ENCODE assay signal across 16 cellular contexts in the genomic region with DNA sequence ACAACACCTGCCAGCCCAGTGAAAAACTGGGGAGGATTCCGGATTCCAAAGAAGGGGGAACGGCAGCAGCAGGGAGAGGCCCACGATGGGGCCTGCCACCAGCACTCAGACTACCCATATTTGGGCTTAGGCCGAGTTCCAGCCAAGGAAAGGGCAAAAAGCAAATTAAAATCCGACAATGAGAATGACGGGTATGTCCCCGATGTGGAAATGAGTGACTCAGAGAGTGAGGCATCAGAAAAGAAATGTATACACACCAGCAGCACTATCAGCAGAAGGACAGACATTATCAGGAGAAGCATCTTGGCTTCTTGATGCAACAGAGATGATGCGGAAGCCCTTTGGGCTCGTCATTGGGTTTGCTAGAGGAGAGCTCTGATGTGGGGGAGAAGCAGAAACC.
DNase-seq lines count a peak whose midpoint lies in the region; ATAC-seq, FAIRE-seq and TF ChIP-seq lines count a peak whose summit lies in the region.
"Had no signal": no experiment of that assay in that cellular context is flagged by ENCODE, and none has a peak within 500 bp of the region (broad histone marks: within the 10 kb centered on the region; RNA-seq: fewer than 3 reads in every experiment).

No MANE protein-coding gene starts in this region.

- no peaks in the 10 kb centered on the region for H3K9me3 Mint-ChIP-seq in activated CD4-positive, alpha-beta T cell treated with anti-CD3 and anti-CD28 coated beads, Interleukin-2, amount 10 ng/mL, durations not matched to agents 24 days and 14 days
- no peaks in the 10 kb centered on the region for H3K9me3 Mint-ChIP-seq in activated CD4-positive, alpha-beta T cell treated with anti-CD3 and anti-CD28 coated beads for 36 hours (ENCODE audit: low read depth)

- H3K36me3 ChIP-seq in smooth muscle cell (ENCODE audit: low read depth) = no peaks in the 10 kb centered on the region

- POLR2A ChIA-PET in activated CD4-positive, alpha-beta T cell treated with anti-CD3 and anti-CD28 coated beads for 36 hours (lab: Charles Lee) = no interaction called here

- H3K4me3 ChIP-seq in fibroblast of mammary gland (ENCODE audit: control insufficient read depth, low read depth, low read length) (no peak overlapping the region), smooth muscle cell (no peak overlapping the region)
- H3K4me3 ChIP-seq: spleen had no signal

- H3K4me1 ChIP-seq in smooth muscle cell (ENCODE audit: low read depth) = no peaks in the 10 kb centered on the region
- H3K4me1 ChIP-seq: spleen had no signal

- H3K9me3 ChIP-seq in smooth muscle cell (replicated peaks; ENCODE audit: low read depth) = no peaks in the 10 kb centered on the region
- H3K9me3 ChIP-seq: spleen had no signal

- peak; percentile 43 for DNase-seq in activated CD4-positive, alpha-beta T cell treated with anti-CD3 and anti-CD28 coated beads, Interleukin-2, amount 10 ng/mL, durations not matched to agents 24 days and 14 days
- DNase-seq in activated CD4-positive, alpha-beta T cell treated with anti-CD3 and anti-CD28 coated beads for 36 hours = no peak
- DNase-seq in fibroblast of mammary gland (ENCODE audit: low read depth) (peak; percentile 71), smooth muscle cell (lab: John Stamatoyannopoulos, UW; ENCODE audit: unreplicated experiment) (no peak), urothelium cell line (ENCODE audit: low spot score) (no peak), NCI-H524 treated with DMSO at 0.1 percent for 48 hours (lab: John Stamatoyannopoulos, UW) (no peak)
- DNase-seq: activated CD8-positive, alpha-beta memory T cell treated with anti-CD3 and anti-CD28 coated beads for 24 hours; activated gamma-delta T cell treated with Interleukin-2 at 50 U/mL for 16 hours; Calu3; caudate nucleus; NCI-H69; occipital lobe; spleen had no signal

- peaks cover 67% of the 10 kb centered on the region for H3K36me3 Mint-ChIP-seq in activated CD4-positive, alpha-beta T cell treated with anti-CD3 and anti-CD28 coated beads, Interleukin-2, amount 10 ng/mL, durations not matched to agents 24 days and 14 days (ENCODE audit: low read depth)
- H3K36me3 Mint-ChIP-seq in activated CD4-positive, alpha-beta T cell treated with anti-CD3 and anti-CD28 coated beads for 36 hours (ENCODE audit: low read depth) = peaks cover 54% of the 10 kb centered on the region

- H3K27ac Mint-ChIP-seq in activated CD4-positive, alpha-beta T cell treated with anti-CD3 and anti-CD28 coated beads, Interleukin-2, amount 10 ng/mL, durations not matched to agents 24 days and 14 days = no peak overlapping the region
- no peak overlapping the region for H3K27ac Mint-ChIP-seq in activated CD4-positive, alpha-beta T cell treated with anti-CD3 and anti-CD28 coated beads for 36 hours

- no peak for TF ChIP-seq CTCF in fibroblast of mammary gland (conservative IDR thresholded peaks at IDR 0.05; ENCODE audit: control insufficient read depth, insufficient read depth, low read depth, low read length)
- TF ChIP-seq CTCF in smooth muscle cell (IDR thresholded peaks at IDR 0.05; ENCODE audit: borderline replicate concordance, insufficient read depth, poor library complexity, severe bottlenecking) = no peak

- no peaks in the 10 kb centered on the region for H4K20me1 ChIP-seq in smooth muscle cell (ENCODE audit: low read depth)

- FAIRE-seq in urothelium cell line (lab: Jason Lieb, UNC) = no peak
- FAIRE-seq: A204.1 had no signal

- peak overlapping the region; percentile 32 for H3K27ac ChIP-seq in smooth muscle cell (ENCODE audit: low read depth)
- H3K27ac ChIP-seq: spleen had no signal

- H3K27me3 ChIP-seq in smooth muscle cell (ENCODE audit: low read depth) = no peaks in the 10 kb centered on the region
- H3K27me3 ChIP-seq: spleen had no signal

- CTCF ChIA-PET in activated CD4-positive, alpha-beta T cell treated with anti-CD3 and anti-CD28 coated beads for 36 hours (lab: Charles Lee) = no interaction called here

- no peaks in the 10 kb centered on the region for H3F3A ChIP-seq in smooth muscle cell (ENCODE audit: low read depth)

- peaks cover 5% of the 10 kb centered on the region for H3K4me1 Mint-ChIP-seq in activated CD4-positive, alpha-beta T cell treated with anti-CD3 and anti-CD28 coated beads, Interleukin-2, amount 10 ng/mL, durations not matched to agents 24 days and 14 days
- peaks cover 13% of the 10 kb centered on the region for H3K4me1 Mint-ChIP-seq in activated CD4-positive, alpha-beta T cell treated with anti-CD3 and anti-CD28 coated beads for 36 hours

- 58% methylated on average over 9 of the region's 9 CpGs for WGBS in smooth muscle cell (ENCODE audit: low lambda C conversion rate)

- H3K9ac ChIP-seq in smooth muscle cell (ENCODE audit: low read depth) = no peak overlapping the region

- no peak for ATAC-seq in activated CD4-positive, alpha-beta T cell treated with anti-CD3 and anti-CD28 coated beads for 36 hours
- peak; percentile 56 for ATAC-seq in SK-N-SH treated with all-trans-retinoic acid at 6 μM for 48 hours
- ATAC-seq in GM18502 (IDR thresholded peaks at IDR 0.05; ENCODE audit: poor library complexity, unreplicated experiment) = no peak

- H3K4me2 ChIP-seq in smooth muscle cell = no peak overlapping the region

- no peak overlapping the region for H2AFZ ChIP-seq in smooth muscle cell (ENCODE audit: low read depth)

- H3K27me3 Mint-ChIP-seq in activated CD4-positive, alpha-beta T cell treated with anti-CD3 and anti-CD28 coated beads, Interleukin-2, amount 10 ng/mL, durations not matched to agents 24 days and 14 days = no peaks in the 10 kb centered on the region
- H3K27me3 Mint-ChIP-seq in activated CD4-positive, alpha-beta T cell treated with anti-CD3 and anti-CD28 coated beads for 36 hours = no peaks in the 10 kb centered on the region

- H3K4me3 Mint-ChIP-seq in activated CD4-positive, alpha-beta T cell treated with anti-CD3 and anti-CD28 coated beads, Interleukin-2, amount 10 ng/mL, durations not matched to agents 24 days and 14 days = no peak overlapping the region
- H3K4me3 Mint-ChIP-seq in activated CD4-positive, alpha-beta T cell treated with anti-CD3 and anti-CD28 coated beads for 36 hours = no peak overlapping the region

- intact Hi-C loops in activated CD4-positive, alpha-beta T cell treated with anti-CD3 and anti-CD28 coated beads, Interleukin-2, amount 10 ng/mL, durations not matched to agents 24 days and 14 days (cut with micrococcal nuclease) = no loop called here
- intact Hi-C loops in activated CD4-positive, alpha-beta T cell treated with anti-CD3 and anti-CD28 coated beads for 36 hours (cut with DNase I, micrococcal nuclease) = no loop called here

- H3K79me2 ChIP-seq in smooth muscle cell (ENCODE audit: low read depth) = no peaks in the 10 kb centered on the region

TF ChIP-seq in SK-N-SH treated with all-trans-retinoic acid at 6 μM for 48 hours, 23 proteins besides CTCF, POLR2A, EP300 and RAD21:
- TF ChIP-seq CSDC2 (CRISPR knock-in tag; IDR thresholded peaks at IDR 0.05) (no peak), TOX (CRISPR knock-in tag; IDR thresholded peaks at IDR 0.05; ENCODE audit: borderline replicate concordance) (no peak), PATZ1 (CRISPR knock-in tag; IDR thresholded peaks at IDR 0.05; ENCODE audit: borderline replicate concordance) (no peak), TCF4 (CRISPR knock-in tag; IDR thresholded peaks at IDR 0.05; ENCODE audit: borderline replicate concordance) (no peak), SNAI2 (CRISPR knock-in tag; IDR thresholded peaks at IDR 0.05) (no peak), ESRRG (CRISPR knock-in tag; IDR thresholded peaks at IDR 0.05) (no peak), PPARA (CRISPR knock-in tag; IDR thresholded peaks at IDR 0.05; ENCODE audit: borderline replicate concordance) (no peak)

Comparison
In these comparisons a context has a peak if more than half of its experiments do, and no peak if none do; other contexts are left out.
1. DNase-seq: peak in activated CD4-positive, alpha-beta T cell treated with anti-CD3 and anti-CD28 coated beads, Interleukin-2, amount 10 ng/mL, durations not matched to agents 24 days and 14 days (single experiment) and fibroblast of mammary gland (single experiment); none in activated CD4-positive, alpha-beta T cell treated with anti-CD3 and anti-CD28 coated beads for 36 hours (single experiment), smooth muscle cell (single experiment), urothelium cell line (single experiment) and NCI-H524 treated with DMSO at 0.1 percent for 48 hours (single experiment).